8 cellular contexts compared by ENCODE assay signal in the genomic region with DNA sequence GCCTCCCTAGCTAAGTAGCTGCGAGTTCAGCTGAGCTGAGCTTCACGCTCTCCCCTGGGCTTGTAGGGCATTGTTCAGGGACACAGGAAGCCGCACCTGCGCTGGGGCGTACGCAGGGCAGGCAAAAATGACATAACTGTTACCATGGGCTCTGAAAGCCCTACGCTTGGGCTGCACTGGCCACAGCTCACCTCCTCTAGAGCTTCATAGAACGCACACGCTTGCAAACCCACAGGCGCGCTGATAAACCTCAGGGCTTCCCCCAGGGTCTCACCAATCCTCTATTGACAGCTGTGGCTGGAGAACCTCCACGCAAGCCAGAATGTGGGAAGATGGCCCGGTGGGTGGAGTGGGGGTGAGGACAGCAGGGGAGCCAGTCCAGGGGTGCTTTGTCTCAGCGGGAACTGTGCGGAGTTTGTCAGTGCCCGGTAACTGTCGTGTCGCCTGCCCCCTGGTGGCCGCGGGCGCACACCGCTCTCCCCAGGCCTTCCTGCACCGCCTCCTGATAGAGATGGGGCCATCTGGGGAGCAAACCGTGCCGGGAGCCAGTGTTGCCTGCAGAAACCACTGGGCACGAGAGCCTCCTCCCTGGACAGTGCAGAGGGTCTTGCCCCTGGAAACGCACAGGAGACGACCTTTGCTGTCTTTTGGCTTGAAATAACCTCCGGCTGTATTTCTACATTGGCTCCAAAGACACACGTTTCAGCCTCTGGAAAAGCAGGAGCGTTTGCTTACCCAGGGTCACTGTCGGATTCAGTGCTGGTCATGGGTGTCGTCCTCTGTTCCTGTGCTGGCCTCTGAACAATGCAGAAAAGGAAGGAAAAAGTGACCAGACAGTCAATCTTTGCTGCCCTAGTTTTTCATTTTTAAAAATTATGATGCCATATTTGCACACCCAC. TPM values are rescaled to one million over a fixed set of nuclear protein-coding genes. Genes with fewer than 3 reads are reported as not detected.
DNase-seq lines count a peak whose midpoint lies in the region; ATAC-seq and TF ChIP-seq lines count a peak whose summit lies in the region.

No MANE protein-coding gene starts in this region.

- CTCF ChIA-PET in OCI-LY7 (lab: Charles Lee; ENCODE audit: unreplicated experiment) = interaction anchor here (0.6 kb wide), 1 partner anchor 242 kb away, joined by 3 read pairs; no protein-coding TSS in a partner anchor

- no peaks in the 10 kb centered on the region for H3K36me3 Mint-ChIP-seq in activated T-cell treated with anti-CD3 and anti-CD28 coated beads, Interleukin-2, amount 50 U/mL, for 4 hours (ENCODE audit: insufficient read depth)

- H3K9me2 ChIP-seq in OCI-LY7 (ENCODE audit: insufficient read depth, low read length) = no peaks in the 10 kb centered on the region

- peak; percentile 51 for DNase-seq in AG10803 (ENCODE audit: low read depth)
- DNase-seq in OCI-LY7 (ENCODE audit: low spot score) = peak; percentile 51
- DNase-seq in activated T-cell treated with anti-CD3 and anti-CD28 coated beads, Interleukin-2, amount 50 U/mL, for 4 hours = peak; percentile 52
- DNase-seq in fibroblast of pulmonary artery (ENCODE audit: low read depth) = peak; percentile 66
- peak in 40 of 56 donors; percentile 4 to 73 (median 27) for DNase-seq in nucleus accumbens (lab: John Stamatoyannopoulos, UW)
- DNase-seq in thoracic aorta (ENCODE audit: low spot score) = no peak

- BruUV-seq in OCI-LY7 (replicated peaks; lab: Mats Ljungman, UMichigan) = no TSS peak

- H3K4me1 Mint-ChIP-seq in activated T-cell treated with anti-CD3 and anti-CD28 coated beads, Interleukin-2, amount 50 U/mL, for 4 hours (ENCODE audit: low read depth) = no peaks in the 10 kb centered on the region

- no peaks in the 10 kb centered on the region for H3K9me3 Mint-ChIP-seq in activated T-cell treated with anti-CD3 and anti-CD28 coated beads, Interleukin-2, amount 50 U/mL, for 4 hours

- H3K4me3 Mint-ChIP-seq in activated T-cell treated with anti-CD3 and anti-CD28 coated beads, Interleukin-2, amount 50 U/mL, for 4 hours = no peak overlapping the region

- H3K9me3 ChIP-seq in OCI-LY7 (ENCODE audit: low read length) (no peaks in the 10 kb centered on the region), thoracic aorta (no peaks in the 10 kb centered on the region)

- H3K27ac ChIP-seq in OCI-LY7 (ENCODE audit: low read depth, low read length, poor library complexity, severe bottlenecking) (no peak overlapping the region), thoracic aorta (no peak overlapping the region)

- H3K4me1 ChIP-seq in OCI-LY7 (ENCODE audit: insufficient read depth, low read length, poor library complexity, severe bottlenecking) (no peaks in the 10 kb centered on the region), thoracic aorta (ENCODE audit: control insufficient read depth in 1 of 2, low read depth in 2 of 2) (peaks cover 0 to 27% of the 10 kb centered on the region in 2 donors)

- peak overlapping the region; percentile 30; the same call in 1 of the 2 replicates for H3K4me2 ChIP-seq in OCI-LY7 (ENCODE audit: low read length)

- no peak overlapping the region for H2AFZ ChIP-seq in OCI-LY7 (ENCODE audit: low read length)

- no peaks in the 10 kb centered on the region for H4K20me1 ChIP-seq in OCI-LY7 (ENCODE audit: insufficient read depth, low read length)

- peak; percentile 78 for TF ChIP-seq CTCF in AG10803 (conservative IDR thresholded peaks at IDR 0.05; ENCODE audit: low read length)
- TF ChIP-seq CTCF in OCI-LY7 (conservative IDR thresholded peaks at IDR 0.05; ENCODE audit: low read length) = peak; percentile 90
- peak; percentile 89 for TF ChIP-seq CTCF in fibroblast of pulmonary artery (IDR thresholded peaks at IDR 0.05; ENCODE audit: low read length, missing control alignments)
- TF ChIP-seq CTCF in thoracic aorta (IDR thresholded peaks at IDR 0.05) = peak; percentile 92

- no peaks in the 10 kb centered on the region for H3K36me3 ChIP-seq in OCI-LY7 (ENCODE audit: insufficient read depth, low read length)
- no peaks in the 10 kb centered on the region for H3K36me3 ChIP-seq in thoracic aorta

- H3K79me2 ChIP-seq in OCI-LY7 (ENCODE audit: insufficient read depth, low read depth, low read length) = no peaks in the 10 kb centered on the region

- POLR2A ChIA-PET in OCI-LY7 (lab: Charles Lee) = interaction anchor here (1.4 kb wide), 1 partner anchor 9 kb away, joined by 3 read pairs; no protein-coding TSS in a partner anchor

- ATAC-seq in GM19043 (IDR thresholded peaks at IDR 0.05; ENCODE audit: low read depth, unreplicated experiment) (peak; percentile 78), HG03565 (IDR thresholded peaks at IDR 0.05; ENCODE audit: unreplicated experiment) (peak; percentile 69), thoracic aorta (ENCODE audit: insufficient number of reproducible peaks, low FRiP score, low read depth) (no peak)
- peak; percentile 93 to 95 for ATAC-seq in activated T-cell treated with anti-CD3 and anti-CD28 coated beads, Interleukin-2, amount 50 U/mL, for 4 hours

- peaks cover 18% of the 10 kb centered on the region for H3K27me3 Mint-ChIP-seq in activated T-cell treated with anti-CD3 and anti-CD28 coated beads, Interleukin-2, amount 50 U/mL, for 4 hours (ENCODE audit: low read depth)

- no peak overlapping the region for H3K4me3 ChIP-seq in AG10803 (ENCODE audit: low read length)
- no peak overlapping the region for H3K4me3 ChIP-seq in OCI-LY7 (ENCODE audit: low read depth, low read length, poor library complexity, severe bottlenecking)
- no peak overlapping the region for H3K4me3 ChIP-seq in fibroblast of pulmonary artery (replicated peaks; ENCODE audit: low read depth, low read length)
- H3K4me3 ChIP-seq in thoracic aorta = no peak overlapping the region

- intact Hi-C loops in OCI-LY7 (cut with micrococcal nuclease; ENCODE audit: unreplicated experiment) = loop anchor here (5.0 to 10.0 kb wide), 3 partner anchors 182 to 580 kb away; no protein-coding TSS in a partner anchor

- no peaks in the 10 kb centered on the region for H3K27me3 ChIP-seq in thoracic aorta (replicated peaks; ENCODE audit: insufficient read depth)

RNA-seq across cellular contexts. Expression of a gene that starts 17.0 kb away (rescaled TPM):
- not detected in 2 replicates for total RNA-seq in OCI-LY7 (2014; rRNA removed; shearing (Covaris generic))
- total RNA-seq in OCI-LY7 (2022) = not detected in 2 replicates
- total RNA-seq in activated T-cell treated with anti-CD3 and anti-CD28 coated beads, Interleukin-2, amount 50 U/mL, for 4 hours = not detected
- total RNA-seq in thoracic aorta = not detected
